In genomic region chr3:58356054-58356453, GRCh38 we compare ENCODE assay signal across 10 cellular contexts. TPM values are rescaled to one million over a fixed set of nuclear protein-coding genes. Genes with fewer than 3 reads are reported as not detected.
DNase-seq lines count a peak whose midpoint lies in the region; ATAC-seq and TF ChIP-seq lines count a peak whose summit lies in the region.
"Had no signal": no experiment of that assay in that cellular context is flagged by ENCODE, and none has a peak within 500 bp of the region (broad histone marks: within the 10 kb centered on the region; RNA-seq: fewer than 3 reads in every experiment).

No MANE protein-coding gene starts in this region.

- H4K91ac ChIP-seq in neuronal stem cell (ENCODE audit: low read depth, low read length, poor library complexity) (no peak overlapping the region), H9 (ENCODE audit: insufficient read length, low read depth, low read length) (no peak overlapping the region)

- no peak overlapping the region for H4K8ac ChIP-seq in neuronal stem cell (ENCODE audit: low read depth, low read length)
- no peak overlapping the region for H4K8ac ChIP-seq in H9 (replicated peaks; ENCODE audit: insufficient read length, low read depth, low read length)

- H3K4me1 ChIP-seq in sigmoid colon (peaks cover 0 to 67% (median 42%) of the 10 kb centered on the region in 4 donors), neuronal stem cell (ENCODE audit: control insufficient read depth in 2 of 2, insufficient read depth in 1 of 2, low read depth in 1 of 2, low read length in 2 of 2) (no peaks in the 10 kb centered on the region), H9 (ENCODE audit: insufficient read depth, low read length) (no peaks in the 10 kb centered on the region)
- H3K4me1 ChIP-seq: neural progenitor cell had no signal

- no peaks in the 10 kb centered on the region for H3K9me3 Mint-ChIP-seq in activated CD4-positive, alpha-beta T cell treated with anti-CD3 and anti-CD28 coated beads, Interleukin-2, amount 10 ng/mL, durations not matched to agents 7 days and 5 days
- no peaks in the 10 kb centered on the region for H3K9me3 Mint-ChIP-seq in H9
- H3K9me3 Mint-ChIP-seq: neural progenitor cell had no signal

- no peak overlapping the region for H3K4me3 ChIP-seq in sigmoid colon
- H3K4me3 ChIP-seq in neuronal stem cell (ENCODE audit: low read length in 2 of 2): no peak overlapping the region
- H3K4me3 ChIP-seq: neural progenitor cell had no signal

- no peak overlapping the region for H3K9ac ChIP-seq in neuronal stem cell (ENCODE audit: low read depth, low read length, poor library complexity)
- no peak overlapping the region for H3K9ac ChIP-seq in H9 (ENCODE audit: extremely low read depth, insufficient read length, low read length)
- H3K9ac ChIP-seq: neural progenitor cell had no signal

- no peak overlapping the region for H2BK120ac ChIP-seq in neuronal stem cell (ENCODE audit: low read depth, low read length)
- no peak overlapping the region for H2BK120ac ChIP-seq in H9 (ENCODE audit: low read depth, low read length, poor library complexity, severe bottlenecking)

- peaks cover 9% of the 10 kb centered on the region for H3K36me3 Mint-ChIP-seq in activated CD4-positive, alpha-beta T cell treated with anti-CD3 and anti-CD28 coated beads, Interleukin-2, amount 10 ng/mL, durations not matched to agents 7 days and 5 days (ENCODE audit: low read depth)
- H3K36me3 Mint-ChIP-seq in H9 (ENCODE audit: insufficient read depth in 1 of 3, low read depth in 3 of 3): no peaks in the 10 kb centered on the region

- no peaks in the 10 kb centered on the region for H3K27me3 Mint-ChIP-seq in activated CD4-positive, alpha-beta T cell treated with anti-CD3 and anti-CD28 coated beads, Interleukin-2, amount 10 ng/mL, durations not matched to agents 7 days and 5 days
- no peaks in the 10 kb centered on the region for H3K27me3 Mint-ChIP-seq in H9 (ENCODE audit: low read depth)

- ATAC-seq in GM19455 (IDR thresholded peaks at IDR 0.05; ENCODE audit: unreplicated experiment): no peak

- H2BK15ac ChIP-seq in neuronal stem cell (ENCODE audit: low read length) (no peak overlapping the region), H9 (ENCODE audit: low read depth, low read length) (no peak overlapping the region)

- H3K79me1 ChIP-seq in neuronal stem cell (ENCODE audit: low read depth, low read length) (no peaks in the 10 kb centered on the region), H9 (ENCODE audit: insufficient read depth, low read depth, low read length, poor library complexity, severe bottlenecking) (no peaks in the 10 kb centered on the region)

- no peaks in the 10 kb centered on the region for H4K20me1 ChIP-seq in H9 (ENCODE audit: control insufficient read depth, insufficient read depth, insufficient read length)

- no peak for TF ChIP-seq POLR2A in sigmoid colon (IDR thresholded peaks at IDR 0.05)

- no peak overlapping the region for H3K56ac ChIP-seq in H9 (ENCODE audit: insufficient read length, low read depth, low read length)

- H2BK12ac ChIP-seq in neuronal stem cell (ENCODE audit: low read length) (no peak overlapping the region), H9 (ENCODE audit: insufficient read length, low read depth, low read length) (no peak overlapping the region)

- H2BK20ac ChIP-seq in H9 (ENCODE audit: low read depth, low read length, poor library complexity, severe bottlenecking): no peak overlapping the region

- no peak for TF ChIP-seq CTCF in sigmoid colon (IDR thresholded peaks at IDR 0.05)
- TF ChIP-seq CTCF in H9 (conservative IDR thresholded peaks at IDR 0.05): no peak

- H3K4me2 ChIP-seq in neuronal stem cell (ENCODE audit: insufficient read depth, low read length, poor library complexity, severe bottlenecking) (no peak overlapping the region), H9 (ENCODE audit: insufficient read depth, insufficient read length, low read length) (no peak overlapping the region)
- H3K4me2 ChIP-seq: neural progenitor cell had no signal

- CTCF ChIA-PET in activated CD4-positive, alpha-beta T cell treated with anti-CD3 and anti-CD28 coated beads, Interleukin-2, amount 10 ng/mL, durations not matched to agents 7 days and 5 days (lab: Charles Lee): interaction anchor here (0.6 to 2.9 kb wide), 5 partner anchors 8 to 184 kb away, joined by 3 to 11 read pairs (median 3); partner anchors contain the start of genes HTD2 and RPP14

- 34 to 39% methylated on average over 4 of the region's 4 CpGs for WGBS in sigmoid colon, 2 donors
- WGBS in neuronal stem cell (ENCODE audit: extremely low coverage in 2 of 2, insufficient read length in 2 of 2, insufficient replicate concordance in 1 of 2), 2 donors: no CpG with 5 or more reads among the region's 4 CpGs
- WGBS in H9 (ENCODE audit: extremely low coverage, insufficient read length, low lambda C conversion rate): no CpG with 5 or more reads among the region's 4 CpGs

- no peak overlapping the region for H3K4me3 Mint-ChIP-seq in activated CD4-positive, alpha-beta T cell treated with anti-CD3 and anti-CD28 coated beads, Interleukin-2, amount 10 ng/mL, durations not matched to agents 7 days and 5 days
- no peak overlapping the region for H3K4me3 Mint-ChIP-seq in H9
- H3K4me3 Mint-ChIP-seq: neural progenitor cell had no signal

- intact Hi-C loops in sigmoid colon (cut with DNase I): no loop called here

- H2AFZ ChIP-seq in neuronal stem cell (ENCODE audit: low read length): no peak overlapping the region
- no peak overlapping the region for H2AFZ ChIP-seq in H9 (ENCODE audit: low read length)
- H2AFZ ChIP-seq: neural progenitor cell had no signal

- H3K18ac ChIP-seq in neuronal stem cell (ENCODE audit: low read length) (no peak overlapping the region), H9 (ENCODE audit: insufficient read length, low read depth, low read length) (no peak overlapping the region)

- no peak overlapping the region for H3T11ph ChIP-seq in H9 (ENCODE audit: low read length)

- POLR2A ChIA-PET in activated CD4-positive, alpha-beta T cell treated with anti-CD3 and anti-CD28 coated beads, Interleukin-2, amount 10 ng/mL, durations not matched to agents 7 days and 5 days (lab: Charles Lee): no interaction called here

- no peaks in the 10 kb centered on the region for H3K27me3 ChIP-seq in sigmoid colon
- no peaks in the 10 kb centered on the region for H3K27me3 ChIP-seq in neuronal stem cell (ENCODE audit: control insufficient read depth in 3 of 3, insufficient read depth in 3 of 3, low read depth in 1 of 3, low read length in 3 of 3)
- H3K27me3 ChIP-seq in H9 (ENCODE audit: insufficient read depth, low read length): no peaks in the 10 kb centered on the region
- H3K27me3 ChIP-seq: neural progenitor cell had no signal

- peaks cover 62% of the 10 kb centered on the region for H3K4me1 Mint-ChIP-seq in activated CD4-positive, alpha-beta T cell treated with anti-CD3 and anti-CD28 coated beads, Interleukin-2, amount 10 ng/mL, durations not matched to agents 7 days and 5 days
- peaks cover 8% of the 10 kb centered on the region in 2 experiments for H3K4me1 Mint-ChIP-seq in H9

- H3K23ac ChIP-seq in neuronal stem cell (ENCODE audit: low read depth, low read length, poor library complexity) (no peak overlapping the region), H9 (ENCODE audit: insufficient read length, low read depth, low read length) (no peak overlapping the region)

- no peaks in the 10 kb centered on the region for H3K23me2 ChIP-seq in H9 (ENCODE audit: insufficient read length, low read depth, low read length, poor library complexity, severe bottlenecking)

- H3K4ac ChIP-seq in neuronal stem cell (ENCODE audit: low read length) (no peak overlapping the region), H9 (ENCODE audit: low read depth, low read length) (no peak overlapping the region)

- DNase-seq in activated CD4-positive, alpha-beta T cell treated with anti-CD3 and anti-CD28 coated beads, Interleukin-2, amount 10 ng/mL, durations not matched to agents 7 days and 5 days: no peak
- DNase-seq in activated CD4-positive, alpha-beta T cell treated with anti-CD3 and anti-CD28 coated beads, Interleukin-2, amount 50 U/mL, for 48 hours: no peak
- peak; percentile 23 for DNase-seq in NCI-H69 (lab: John Stamatoyannopoulos, UW)
- peak; percentile 51 for DNase-seq in cerebellum (ENCODE audit: low spot score)
- no peak for DNase-seq in sigmoid colon
- DNase-seq in neuronal stem cell (ENCODE audit: low spot score): no peak
- no peak for DNase-seq in H9
- DNase-seq: SIG-M5 had no signal

- H2AK5ac ChIP-seq in neuronal stem cell (ENCODE audit: low read depth, low read length): no peak overlapping the region
- H2AK5ac ChIP-seq in H9 (ENCODE audit: insufficient read length, low read length): no peak overlapping the region

- H3K36me3 ChIP-seq in sigmoid colon: no peaks in the 10 kb centered on the region
- H3K36me3 ChIP-seq in neuronal stem cell (replicated peaks in 1 of 2; ENCODE audit: control insufficient read depth in 2 of 2, insufficient read depth in 2 of 2, low read length in 2 of 2): no peaks in the 10 kb centered on the region
- H3K36me3 ChIP-seq: neural progenitor cell had no signal

- peak overlapping the region; percentile 82 for H3K27ac Mint-ChIP-seq in activated CD4-positive, alpha-beta T cell treated with anti-CD3 and anti-CD28 coated beads, Interleukin-2, amount 10 ng/mL, durations not matched to agents 7 days and 5 days
- H3K27ac Mint-ChIP-seq in H9: no peak overlapping the region; a peak in 2 of 7 replicates
- H3K27ac Mint-ChIP-seq: neural progenitor cell had no signal

- H3K9me3 ChIP-seq in sigmoid colon: no peaks in the 10 kb centered on the region
- no peaks in the 10 kb centered on the region for H3K9me3 ChIP-seq in neuronal stem cell (replicated peaks in 1 of 2; ENCODE audit: control insufficient read depth in 2 of 2, insufficient read depth in 1 of 2, low read depth in 1 of 2, low read length in 2 of 2)
- H3K9me3 ChIP-seq in H9 (ENCODE audit: control insufficient read depth, low read depth, low read length): no peaks in the 10 kb centered on the region

- H3K14ac ChIP-seq in neuronal stem cell (ENCODE audit: low read length): no peak overlapping the region
- H3K14ac ChIP-seq in H9 (ENCODE audit: insufficient read depth, low read length): no peak overlapping the region

- H4K5ac ChIP-seq in H9 (ENCODE audit: insufficient read length, low read depth, low read length): no peak overlapping the region

- no peak for TF ChIP-seq EP300 in sigmoid colon (IDR thresholded peaks at IDR 0.05)

- H3K79me2 ChIP-seq in H9 (ENCODE audit: insufficient read depth, low read length): no peaks in the 10 kb centered on the region

- H2BK5ac ChIP-seq in neuronal stem cell (ENCODE audit: low read length) (no peak overlapping the region), H9 (ENCODE audit: insufficient read length, low read length) (no peak overlapping the region)

- H3K27ac ChIP-seq in sigmoid colon (peak overlapping the region; percentile 35 to 75 (median 70)), neuronal stem cell (replicated peaks; ENCODE audit: low read length) (no peak overlapping the region), H9 (ENCODE audit: insufficient read length, low read depth, low read length) (no peak overlapping the region)
- H3K27ac ChIP-seq: neural progenitor cell had no signal

RNA-seq across cellular contexts. Expression of gene PXK, which starts 23.4 kb away (rescaled TPM):
- total RNA-seq in activated CD4-positive, alpha-beta T cell treated with anti-CD3 and anti-CD28 coated beads, Interleukin-2, amount 10 ng/mL, durations not matched to agents 7 days and 5 days: 10 to 100 TPM; 30.3 to 40.2 TPM
- total RNA-seq in cerebellum: 39.8 TPM
- total RNA-seq in sigmoid colon: 10 to 100 TPM; 30.3 to 58.7 (median 50.5) TPM
- polyA plus RNA-seq in sigmoid colon: 10 to 100 TPM in 1 of 3 donors, 1 to 10 TPM in 2; 6.9 to 16.4 (median 8.4) TPM
- 7.1 TPM for polyA plus RNA-seq in neuronal stem cell (2013, experiment 1 of 2)
- 7.1 TPM for polyA plus RNA-seq in neuronal stem cell (2013, experiment 2 of 2)
- total RNA-seq in H9 (2021): 3.3 and 3.4 TPM in 2 replicates

RNA-seq across cellular contexts. Expression of gene HTD2, which starts 49.7 kb away (rescaled TPM):
- 1 to 10 TPM; 6.2 to 7.0 TPM for total RNA-seq in activated CD4-positive, alpha-beta T cell treated with anti-CD3 and anti-CD28 coated beads, Interleukin-2, amount 10 ng/mL, durations not matched to agents 7 days and 5 days
- total RNA-seq in cerebellum (6.8 TPM), sigmoid colon (10 to 100 TPM in 3 of 4 donors, 1 to 10 TPM in 1; 6.9 to 20.8 (median 12.5) TPM), H9 (2021) (13.4 and 16.1 TPM in 2 replicates)
- 10 to 100 TPM in 1 of 3 donors, 1 to 10 TPM in 2; 7.0 to 15.0 (median 7.2) TPM for polyA plus RNA-seq in sigmoid colon
- 4.9 TPM for polyA plus RNA-seq in neuronal stem cell (2013, experiment 1 of 2)
- polyA plus RNA-seq in neuronal stem cell (2013, experiment 2 of 2): 4.5 TPM

RNA-seq across cellular contexts. Expression of gene RPP14, which starts 50.0 kb away (rescaled TPM):
- 10 to 100 TPM; 12.7 to 15.4 TPM for total RNA-seq in activated CD4-positive, alpha-beta T cell treated with anti-CD3 and anti-CD28 coated beads, Interleukin-2, amount 10 ng/mL, durations not matched to agents 7 days and 5 days
- 15.8 TPM for total RNA-seq in cerebellum
- 10 to 100 TPM; 10.8 to 16.7 (median 13.8) TPM for total RNA-seq in sigmoid colon
- polyA plus RNA-seq in sigmoid colon: 10 to 100 TPM; 12.1 to 16.6 (median 15.6) TPM
- 14.4 TPM for polyA plus RNA-seq in neuronal stem cell (2013, experiment 1 of 2)
- 16.0 TPM for polyA plus RNA-seq in neuronal stem cell (2013, experiment 2 of 2)
- total RNA-seq in H9 (2021): 23.9 and 24.4 TPM in 2 replicates

Comparison
In these comparisons a context has a peak if more than half of its experiments do, and no peak if none do; other contexts are left out.
1. DNase-seq: peak in NCI-H69 (single experiment) and cerebellum (single experiment); none in activated CD4-positive, alpha-beta T cell treated with anti-CD3 and anti-CD28 coated beads, Interleukin-2, amount 10 ng/mL, durations not matched to agents 7 days and 5 days (single experiment), activated CD4-positive, alpha-beta T cell treated with anti-CD3 and anti-CD28 coated beads, Interleukin-2, amount 50 U/mL, for 48 hours (0 of 2), sigmoid colon (single experiment), neuronal stem cell (single experiment) and H9 (single experiment).
2. H3K27ac ChIP-seq: peak in sigmoid colon (4 of 4); none in neuronal stem cell (single experiment) and H9 (single experiment).